ENCODE assay signal across 13 cellular contexts in genomic region chr6:52769398-52769797, GRCh38. TPM values are rescaled to one million over a fixed set of nuclear protein-coding genes. Genes with fewer than 3 reads are reported as not detected.
"Had no signal": no experiment of that assay in that cellular context is flagged by ENCODE, and none has a peak within 500 bp of the region (broad histone marks: within the 10 kb centered on the region; RNA-seq: fewer than 3 reads in every experiment).

No MANE protein-coding gene starts in this region.

RNA-seq across cellular contexts. Expression of gene GSTA2, which starts 6.1 kb away (rescaled TPM):
- total RNA-seq: activated CD8-positive, alpha-beta memory T cell treated with anti-CD3 and anti-CD28 coated beads for 36 hours; activated T-cell treated with anti-CD3 and anti-CD28 coated beads, Interleukin-2, amount 50 U/mL, for 4 hours; activated T-helper 2 cell treated with anti-CD3 and anti-CD28 coated beads, Interferon-gamma antibody, Interleukin-2, Interleukin-4, amounts not matched to agents 10 μg/mL and 5 μg/mL and 100 μg/mL, durations not matched to agents 14 hours and 24 hours and 36 hours; endothelial cell of umbilical vein; esophagus squamous epithelium; natural killer cell; osteoblast; posterior vena cava; sigmoid colon; spleen; T-helper 1 cell treated with Interleukin-12 subunit alpha and Interleukin-12 subunit beta and Interleukin-4 antibody, amounts not matched to agents 30 ng/mL and 1 ng/mL, for 36 hours; uterus had no signal
- polyA plus RNA-seq: endothelial cell of umbilical vein, immature natural killer cell, sigmoid colon, spleen had no signal

RNA-seq across cellular contexts. Expression of gene GSTA1, which starts 34.2 kb away (rescaled TPM):
- total RNA-seq: activated CD8-positive, alpha-beta memory T cell treated with anti-CD3 and anti-CD28 coated beads for 36 hours; activated T-helper 2 cell treated with anti-CD3 and anti-CD28 coated beads, Interferon-gamma antibody, Interleukin-2, Interleukin-4, amounts not matched to agents 10 μg/mL and 5 μg/mL and 100 μg/mL, durations not matched to agents 14 hours and 24 hours and 36 hours; endothelial cell of umbilical vein; natural killer cell; osteoblast; posterior vena cava; sigmoid colon; spleen; T-helper 1 cell treated with Interleukin-12 subunit alpha and Interleukin-12 subunit beta and Interleukin-4 antibody, amounts not matched to agents 30 ng/mL and 1 ng/mL, for 36 hours had no signal
- polyA plus RNA-seq: endothelial cell of umbilical vein, immature natural killer cell had no signal
